8 cellular contexts compared by ENCODE assay signal in genomic region chr2:27050996-27051901, GRCh38. TPM values are rescaled to one million over a fixed set of nuclear protein-coding genes. Genes with fewer than 3 reads are reported as not detected.
DNase-seq lines count a peak whose midpoint lies in the region; ATAC-seq, FAIRE-seq and TF ChIP-seq lines count a peak whose summit lies in the region.

A gene with protein sequence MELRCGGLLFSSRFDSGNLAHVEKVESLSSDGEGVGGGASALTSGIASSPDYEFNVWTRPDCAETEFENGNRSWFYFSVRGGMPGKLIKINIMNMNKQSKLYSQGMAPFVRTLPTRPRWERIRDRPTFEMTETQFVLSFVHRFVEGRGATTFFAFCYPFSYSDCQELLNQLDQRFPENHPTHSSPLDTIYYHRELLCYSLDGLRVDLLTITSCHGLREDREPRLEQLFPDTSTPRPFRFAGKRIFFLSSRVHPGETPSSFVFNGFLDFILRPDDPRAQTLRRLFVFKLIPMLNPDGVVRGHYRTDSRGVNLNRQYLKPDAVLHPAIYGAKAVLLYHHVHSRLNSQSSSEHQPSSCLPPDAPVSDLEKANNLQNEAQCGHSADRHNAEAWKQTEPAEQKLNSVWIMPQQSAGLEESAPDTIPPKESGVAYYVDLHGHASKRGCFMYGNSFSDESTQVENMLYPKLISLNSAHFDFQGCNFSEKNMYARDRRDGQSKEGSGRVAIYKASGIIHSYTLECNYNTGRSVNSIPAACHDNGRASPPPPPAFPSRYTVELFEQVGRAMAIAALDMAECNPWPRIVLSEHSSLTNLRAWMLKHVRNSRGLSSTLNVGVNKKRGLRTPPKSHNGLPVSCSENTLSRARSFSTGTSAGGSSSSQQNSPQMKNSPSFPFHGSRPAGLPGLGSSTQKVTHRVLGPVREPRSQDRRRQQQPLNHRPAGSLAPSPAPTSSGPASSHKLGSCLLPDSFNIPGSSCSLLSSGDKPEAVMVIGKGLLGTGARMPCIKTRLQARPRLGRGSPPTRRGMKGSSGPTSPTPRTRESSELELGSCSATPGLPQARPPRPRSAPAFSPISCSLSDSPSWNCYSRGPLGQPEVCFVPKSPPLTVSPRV (plus strand): TSS chr2:27051668. CDS start chr2:27052959, 1,291 bp downstream.

- H3K27ac ChIP-seq in HUES48 (ENCODE audit: low read depth, low read length) = peak within 1 kb of the TSS; percentile 80
- H3K27ac ChIP-seq in H1 (ENCODE audit: low read depth, low read length) = peak within 1 kb of the TSS; percentile 77
- H3K27ac ChIP-seq in mesenchymal stem cell (ENCODE audit: low read length, poor library complexity, severe bottlenecking) = peak within 1 kb of the TSS; percentile 90

- peak within 1 kb of the TSS; percentile 82 for H3K4me3 ChIP-seq in HUES48 (ENCODE audit: low read depth, low read length)
- H3K4me3 ChIP-seq in NT2/D1 (ENCODE audit: insufficient read length, low read depth) = peak within 1 kb of the TSS; percentile 85
- H3K4me3 ChIP-seq in H1 (ENCODE audit: extremely low read depth in 1 of 4, insufficient read depth in 2 of 4, low read depth in 3 of 4, low read length in 4 of 4) = peak within 1 kb of the TSS; percentile 80 to 88 (median 87)
- peak within 1 kb of the TSS; percentile 81 to 89 for H3K4me3 ChIP-seq in mesenchymal stem cell (ENCODE audit: insufficient read depth in 1 of 2, low read depth in 1 of 2, low read length in 2 of 2)

- H2BK20ac ChIP-seq in H1 (ENCODE audit: low read length) = no peak within 1 kb of the TSS

- H4K20me1 ChIP-seq in H1 (replicated peaks in 1 of 2; ENCODE audit: control insufficient read depth in 1 of 2, insufficient read depth in 2 of 2, low read length in 2 of 2) = peaks cover 0 to 2% of the 10 kb centered on the region in 2 experiments

- POLR2A ChIA-PET in H1 (lab: Charles Lee; ENCODE audit: partially characterized antibody) = interaction anchor here (0.9 to 19.3 kb wide), 20 partner anchors 13 to 306 kb away, joined by 3 to 441 read pairs (median 4); partner anchors contain the start of genes EMILIN1, OST4 and TMEM214

- peak; percentile 51 to 74; a peak in 2 of 3 replicates for TF ChIP-seq POLR2A in H1 (IDR thresholded peaks at IDR 0.05; ENCODE audit: control extremely low read depth in 1 of 2, low read depth in 2 of 2, low read length in 2 of 2)

- H3K27me3 Mint-ChIP-seq in Calu3 (ENCODE audit: unreplicated experiment) = peaks cover 17% of the 10 kb centered on the region

- intact Hi-C loops in Calu3 (cut with micrococcal nuclease; ENCODE audit: unreplicated experiment) = loop anchor here (2.0 kb wide), 1 partner anchor 18 kb away; the partner anchor contains the start of gene TMEM214

- H2BK5ac ChIP-seq in H1 (ENCODE audit: low read depth, low read length) (peak within 1 kb of the TSS; percentile 63; the same call in 1 of the 2 replicates), mesenchymal stem cell (ENCODE audit: low read depth, low read length, poor library complexity, severe bottlenecking) (no peak within 1 kb of the TSS)

- H3K4ac ChIP-seq in H1 (replicated peaks; ENCODE audit: insufficient read length, low read depth, low read length) = peak within 1 kb of the TSS; percentile 45
- peak within 1 kb of the TSS; percentile 66 to 99 for H3K4ac ChIP-seq in mesenchymal stem cell (ENCODE audit: low read depth in 1 of 2, low read length in 2 of 2)

- no peak for TF ChIP-seq RAD21 in H1 (IDR thresholded peaks at IDR 0.05 in 1 of 2, conservative IDR thresholded peaks at IDR 0.05 in 1 of 2; ENCODE audit: low read depth in 2 of 2, low read length in 2 of 2)

- BruUV-seq in Calu3 (replicated peaks; lab: Mats Ljungman, UMichigan) = no TSS peak

- H4K5ac ChIP-seq in H1 (ENCODE audit: insufficient read length, low read depth, low read length) = peak within 1 kb of the TSS; percentile 70

- DNase-seq in Calu3 (peak; percentile 95), NT2/D1 (ENCODE audit: low read depth, low spot score) (peak; percentile 83), H1 (ENCODE audit: low read depth in 1 of 2, low spot score in 2 of 2) (peak; percentile 84 to 98), mesenchymal stem cell (peak; percentile 94)
- peak; percentile 89 to 100 (median 93) for DNase-seq in activated CD8-positive, alpha-beta memory T cell treated with anti-CD3 and anti-CD28 coated beads for 48 hours (ENCODE audit: low read depth in 2 of 3, low spot score in 2 of 3)
- DNase-seq in stimulated activated CD8-positive, alpha-beta memory T cell treated with anti-CD3 and anti-CD28 coated beads, Interleukin-12 subunit alpha, Interleukin-12 subunit beta, amount 100 ng/mL, for 24 hours (ENCODE audit: extremely low read depth) = peak; percentile 84

- no peak for TF ChIP-seq CTCF in Calu3 (IDR thresholded peaks at IDR 0.05; ENCODE audit: unreplicated experiment)
- no peak for TF ChIP-seq CTCF in H1 (IDR thresholded peaks at IDR 0.05; ENCODE audit: control extremely low read depth in 1 of 3, insufficient read depth in 1 of 3, low read depth in 1 of 3, low read length in 3 of 3)

- H3K23ac ChIP-seq in H1 (ENCODE audit: insufficient read length) (no peak within 1 kb of the TSS), mesenchymal stem cell (ENCODE audit: low read length in 2 of 2) (peak within 1 kb of the TSS in 1 of 2 experiments; percentile 54)

- H3K56ac ChIP-seq in H1 (replicated peaks; ENCODE audit: insufficient read length, low read depth, low read length) = peak within 1 kb of the TSS; percentile 78

- peaks cover 20% of the 10 kb centered on the region for H3K4me1 Mint-ChIP-seq in Calu3 (ENCODE audit: low read depth, unreplicated experiment)

- peak within 1 kb of the TSS; percentile 66 for H3K9ac ChIP-seq in HUES48 (ENCODE audit: low read depth, low read length)
- H3K9ac ChIP-seq in NT2/D1 (ENCODE audit: insufficient read length, low read depth) = peak within 1 kb of the TSS; percentile 89
- peak within 1 kb of the TSS; percentile 60 to 73 (median 64) for H3K9ac ChIP-seq in H1 (replicated peaks in 1 of 4; ENCODE audit: extremely low read depth in 1 of 4, low read depth in 3 of 4, low read length in 3 of 4)
- peak within 1 kb of the TSS; percentile 89 for H3K9ac ChIP-seq in mesenchymal stem cell (ENCODE audit: low read length)

- peaks cover 4% of the 10 kb centered on the region; the same call in 1 of the 2 replicates for H3K4me1 ChIP-seq in HUES48 (ENCODE audit: control insufficient read depth, insufficient read depth, low read length)
- peaks cover 2% of the 10 kb centered on the region for H3K4me1 ChIP-seq in NT2/D1 (ENCODE audit: insufficient read depth, insufficient read length)
- H3K4me1 ChIP-seq in H1 (replicated peaks in 1 of 4; ENCODE audit: control insufficient read depth in 3 of 4, insufficient read depth in 4 of 4, low read length in 3 of 4) = no peaks in the 10 kb centered on the region; a peak in 4 of 7 replicates
- H3K4me1 ChIP-seq in mesenchymal stem cell (ENCODE audit: control insufficient read depth, insufficient read depth, low read depth, low read length) = peaks cover 10% of the 10 kb centered on the region

- no peak within 1 kb of the TSS for H2BK15ac ChIP-seq in H1 (ENCODE audit: low read length)
- H2BK15ac ChIP-seq in mesenchymal stem cell (ENCODE audit: low read depth, poor library complexity, severe bottlenecking) = peak within 1 kb of the TSS; percentile 41

- H3K23me2 ChIP-seq in H1 (ENCODE audit: low read depth, low read length) = peaks cover 13% of the 10 kb centered on the region

- no peak within 1 kb of the TSS for H2BK120ac ChIP-seq in H1 (replicated peaks; ENCODE audit: low read depth, low read length)
- H2BK120ac ChIP-seq in mesenchymal stem cell (ENCODE audit: low read depth, low read length) = no peak within 1 kb of the TSS

- H3K36me3 ChIP-seq in HUES48 (ENCODE audit: control insufficient read depth, insufficient read depth, low read length) (peaks cover 32% of the 10 kb centered on the region), NT2/D1 (ENCODE audit: insufficient read depth, insufficient read length, low read length) (peaks cover 36% of the 10 kb centered on the region), H1 (ENCODE audit: control insufficient read depth in 2 of 4, insufficient read depth in 4 of 4, low read length in 3 of 4) (peaks cover 11 to 27% (median 19%) of the 10 kb centered on the region in 4 experiments), mesenchymal stem cell (ENCODE audit: control insufficient read depth in 1 of 2, insufficient read depth in 2 of 2, low read depth in 1 of 2, low read length in 2 of 2) (peaks cover 26 to 30% of the 10 kb centered on the region in 2 experiments)

- H3K27me3 ChIP-seq in HUES48 (ENCODE audit: control insufficient read depth, insufficient read depth, low read length) = no peaks in the 10 kb centered on the region
- no peaks in the 10 kb centered on the region for H3K27me3 ChIP-seq in NT2/D1 (ENCODE audit: insufficient read depth, insufficient read length)
- no peaks in the 10 kb centered on the region for H3K27me3 ChIP-seq in H1 (replicated peaks in 1 of 4; ENCODE audit: control insufficient read depth in 3 of 4, extremely low read depth in 1 of 4, insufficient read depth in 3 of 4, low read length in 3 of 4)
- H3K27me3 ChIP-seq in mesenchymal stem cell (ENCODE audit: control insufficient read depth in 1 of 2, insufficient read depth in 1 of 2, low read length in 2 of 2) = no peaks in the 10 kb centered on the region

- no peak within 1 kb of the TSS for H2AK5ac ChIP-seq in H1 (ENCODE audit: low read depth, low read length)
- no peak within 1 kb of the TSS for H2AK5ac ChIP-seq in mesenchymal stem cell (ENCODE audit: low read length, severe bottlenecking)

- peak within 1 kb of the TSS; percentile 75 for H4K8ac ChIP-seq in H1 (ENCODE audit: extremely low read depth, insufficient read depth, low read length)
- H4K8ac ChIP-seq in mesenchymal stem cell (ENCODE audit: low read length) = peak within 1 kb of the TSS; percentile 83

- no peak for TF ChIP-seq EP300 in H1 (IDR thresholded peaks at IDR 0.05; ENCODE audit: borderline replicate concordance in 1 of 2, low read depth in 2 of 2, low read length in 2 of 2)

- H3K9me3 Mint-ChIP-seq in Calu3 (ENCODE audit: low read depth, unreplicated experiment) = no peaks in the 10 kb centered on the region

- H3K79me2 ChIP-seq in H1 (ENCODE audit: control insufficient read depth in 1 of 2, insufficient read depth in 2 of 2, low read length in 2 of 2) = no peaks in the 10 kb centered on the region

- 1% methylated on average over 64 of the region's 67 CpGs; no CpG with 5 or more reads in 1 of the 2 experiments for WGBS in H1 (ENCODE audit: extremely low coverage in 1 of 2, insufficient coverage in 1 of 2, insufficient read length in 1 of 2, insufficient replicate concordance in 2 of 2, low coverage in 1 of 2, low lambda C conversion rate in 2 of 2, missing lambda C conversion rate in 1 of 2), 2 experiments
- under 1% methylated on average over 55 of the region's 67 CpGs for WGBS in mesenchymal stem cell

- no peak within 1 kb of the TSS for H3K14ac ChIP-seq in H1 (ENCODE audit: insufficient read length)
- H3K14ac ChIP-seq in mesenchymal stem cell (ENCODE audit: low read length in 2 of 2) = peak within 1 kb of the TSS in 1 of 2 experiments; percentile 98

- H3K18ac ChIP-seq in H1 (ENCODE audit: extremely low read depth, low read length) (no peak within 1 kb of the TSS; the same call in 1 of the 2 replicates), mesenchymal stem cell (ENCODE audit: low read depth in 1 of 2, low read length in 2 of 2) (peak within 1 kb of the TSS; percentile 40 to 93)

- peak within 1 kb of the TSS; percentile 72 to 97 for H3K4me2 ChIP-seq in H1 (ENCODE audit: insufficient read depth in 1 of 2, low read depth in 2 of 2, low read length in 2 of 2)
- peak within 1 kb of the TSS; percentile 94 for H3K4me2 ChIP-seq in mesenchymal stem cell (ENCODE audit: low read length, poor library complexity, severe bottlenecking)

- 0 out of 2 replicates have a peak within 1 kb of the TSS, but pooled peaks have one; percentile 27 for H2BK12ac ChIP-seq in H1 (ENCODE audit: low read depth, low read length)
- H2BK12ac ChIP-seq in mesenchymal stem cell (ENCODE audit: low read length in 2 of 2) = peak within 1 kb of the TSS in 1 of 2 experiments; percentile 58

- H3K4me3 Mint-ChIP-seq in Calu3 (ENCODE audit: low read depth, unreplicated experiment) = peak within 1 kb of the TSS; percentile 91

- peak; percentile 68 for FAIRE-seq in H1 (lab: Jason Lieb, UNC)

- H2AFZ ChIP-seq in H1 (ENCODE audit: low read length) (peak within 1 kb of the TSS; percentile 73; the same call in 1 of the 2 replicates), mesenchymal stem cell (ENCODE audit: low read depth, low read length) (peak within 1 kb of the TSS; percentile 83)

- H3K79me1 ChIP-seq in H1 (ENCODE audit: low read depth, low read length) (no peaks in the 10 kb centered on the region), mesenchymal stem cell (replicated peaks; ENCODE audit: low read length, poor library complexity, severe bottlenecking) (peaks cover 18% of the 10 kb centered on the region)

- H3K9me3 ChIP-seq in HUES48 (ENCODE audit: control insufficient read depth, insufficient read depth, low read length) = no peaks in the 10 kb centered on the region
- H3K9me3 ChIP-seq in NT2/D1 (ENCODE audit: insufficient read depth, low read length) = no peaks in the 10 kb centered on the region
- no peaks in the 10 kb centered on the region for H3K9me3 ChIP-seq in H1 (ENCODE audit: insufficient read depth in 2 of 2, low read depth in 1 of 2, low read length in 1 of 2)
- no peaks in the 10 kb centered on the region for H3K9me3 ChIP-seq in mesenchymal stem cell (ENCODE audit: control insufficient read depth, low read length)

- H4K91ac ChIP-seq in H1 (replicated peaks; ENCODE audit: insufficient read length, low read length) (peak within 1 kb of the TSS; percentile 76), mesenchymal stem cell (ENCODE audit: low read length) (peak within 1 kb of the TSS; percentile 61)

- peak; percentile 68 for ATAC-seq in GM21423 (IDR thresholded peaks at IDR 0.05; ENCODE audit: unreplicated experiment)

- H3K27ac Mint-ChIP-seq in Calu3 (ENCODE audit: unreplicated experiment) = peak within 1 kb of the TSS; percentile 99

- CTCF ChIA-PET in Calu3 (lab: Charles Lee) (interaction anchor here (0.7 to 2.1 kb wide), 10 partner anchors 12 to 229 kb away, joined by 3 to 11 read pairs (median 6); partner anchors contain the start of genes OST4 and TMEM214), H1 (lab: Charles Lee; ENCODE audit: partially characterized antibody) (interaction anchor here (0.7 to 18.3 kb wide), 14 partner anchors 13 to 205 kb away, joined by 3 to 160 read pairs (median 4); partner anchors contain the start of genes EMILIN1, KHK and OST4)

- H3K36me3 Mint-ChIP-seq in Calu3 (ENCODE audit: insufficient read depth, unreplicated experiment) = peaks cover 61% of the 10 kb centered on the region

RNA-seq across cellular contexts. Expression of the gene that starts here (rescaled TPM):
- total RNA-seq in Calu3 (2022) = 20.2 and 25.2 TPM in 2 replicates
- total RNA-seq in H1 (2021; fragmentation: NEBNext Ultra II Directional; extraction: Animal tissue kit (Norgen Biotek cat#: 25700)) = 45.4 and 51.0 TPM in 2 replicates
- polyA plus RNA-seq in H1 (2011; rRNA removed) = 62.0 and 82.0 TPM in 2 replicates
- 61.5 TPM for polyA plus RNA-seq in H1 (2011; cell fraction: cytosol; rRNA removed)
- 68.2 TPM for polyA plus RNA-seq in H1 (2011; cell fraction: nucleus; rRNA removed)
- polyA plus RNA-seq in H1 (2012, experiment 1 of 2) = 45.8 to 52.7 TPM (median 47.1 TPM) in 4 replicates
- 50.1 TPM for polyA plus RNA-seq in H1 (2012, experiment 2 of 2)
- 31.9 TPM for polyA plus RNA-seq in H1 (2013, experiment 1 of 2)
- 32.3 TPM for polyA plus RNA-seq in H1 (2013, experiment 2 of 2)
- 77.2 and 83.3 TPM in 2 replicates for polyA minus RNA-seq in H1 (2011; rRNA and poly(A)+ RNA removed)
- polyA minus RNA-seq in H1 (2011; cell fraction: cytosol; rRNA and poly(A)+ RNA removed) = 35.4 TPM
- polyA minus RNA-seq in H1 (2011; cell fraction: nucleus; rRNA and poly(A)+ RNA removed) = 32.2 TPM
- 18.2 TPM for polyA plus RNA-seq in mesenchymal stem cell (2013, experiment 1 of 2)
- polyA plus RNA-seq in mesenchymal stem cell (2013, experiment 2 of 2) = 17.4 TPM

Comparison
In these comparisons a context has a peak if more than half of its experiments do, and no peak if none do; other contexts are left out.
1. Peak in every context shown above with its lines: DNase-seq, ATAC-seq, H3K4me3 ChIP-seq and H3K27ac ChIP-seq.